25 cellular contexts compared by ENCODE assay signal in the genomic region with DNA sequence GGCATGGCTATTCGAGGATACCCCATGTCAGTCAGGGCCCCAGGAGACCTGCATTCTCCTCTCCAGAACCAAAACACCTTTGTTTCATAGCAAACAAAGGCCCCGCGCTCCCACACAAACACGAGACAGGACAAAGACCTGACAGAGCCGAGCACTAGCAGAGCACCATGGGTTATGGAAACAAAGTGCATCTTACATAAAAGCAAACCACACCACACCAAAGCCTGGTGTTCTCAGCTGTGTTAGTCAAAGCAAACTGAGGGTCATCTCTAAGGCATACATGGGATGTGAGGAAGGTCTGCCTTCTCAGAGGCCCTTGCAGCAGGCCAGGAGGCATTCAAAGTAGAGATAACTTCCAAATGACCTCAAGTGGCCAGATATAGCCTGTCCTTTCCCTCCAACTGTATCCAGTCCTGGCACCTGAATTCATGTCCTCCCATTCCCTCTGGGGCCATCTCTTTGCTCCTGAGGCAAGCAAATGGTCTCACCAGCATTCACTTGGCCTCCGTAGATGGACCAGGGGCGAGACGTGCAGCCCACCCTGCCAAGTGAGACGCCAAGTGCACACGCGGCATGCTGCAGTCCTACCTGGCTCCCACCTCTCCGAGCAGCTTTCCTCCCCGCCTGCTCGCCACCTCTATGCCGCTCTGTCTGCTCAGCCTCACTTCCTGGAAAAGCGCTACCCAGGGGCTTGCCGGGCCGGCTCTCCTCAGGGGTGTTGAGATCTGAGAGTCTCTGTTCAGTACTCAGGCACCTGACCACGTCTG. TPM values are rescaled to one million over a fixed set of nuclear protein-coding genes. Genes with fewer than 3 reads are reported as not detected.
DNase-seq lines count a peak whose midpoint lies in the region; ATAC-seq, FAIRE-seq and TF ChIP-seq lines count a peak whose summit lies in the region.
"Had no signal": no experiment of that assay in that cellular context is flagged by ENCODE, and none has a peak within 500 bp of the region (broad histone marks: within the 10 kb centered on the region; RNA-seq: fewer than 3 reads in every experiment).

No MANE protein-coding gene starts in this region.

- WGBS in HepG2 (ENCODE audit: low lambda C conversion rate), result 75% methylated on average over 19 of the region's 19 CpGs
- 92% methylated on average over 9 of the region's 19 CpGs for WGBS in right lobe of liver (ENCODE audit: insufficient coverage, low coverage, low lambda C conversion rate, missing lambda C conversion rate)
- 77 to 86% (median 83%) methylated on average over 19 of the region's 19 CpGs for WGBS in psoas muscle, 3 donors
- WGBS in urinary bladder, result 95% methylated on average over 19 of the region's 19 CpGs

- H3K79me2 ChIP-seq in HepG2 (ENCODE audit: insufficient read depth, low read length), result no peaks in the 10 kb centered on the region

- CTCF ChIA-PET in HepG2 (lab: Yijun Ruan, JAX; ENCODE audit: low intra/inter-chr PET ratio, low total read pairs), result interaction anchor here (2.7 kb wide), 1 partner anchor 27 kb away, joined by 9 read pairs; no protein-coding TSS in a partner anchor

- BruUV-seq in HepG2 (replicated peaks; lab: Mats Ljungman, UMichigan), result no TSS peak

- no peaks in the 10 kb centered on the region for H3K9me3 ChIP-seq in HepG2 (ENCODE audit: low read length)
- no peaks in the 10 kb centered on the region for H3K9me3 ChIP-seq in right lobe of liver
- no peaks in the 10 kb centered on the region for H3K9me3 ChIP-seq in right atrium auricular region
- no peaks in the 10 kb centered on the region for H3K9me3 ChIP-seq in psoas muscle
- H3K9me3 ChIP-seq: tibial artery had no signal

- DNase-seq in HepG2 (ENCODE audit: low spot score) (peak; percentile 89), right lobe of liver (no peak), right atrium auricular region (ENCODE audit: low spot score) (peak; percentile 55), psoas muscle (no peak), KBM-7 (no peak), T-helper 9 cell (no peak), DMS79 treated with DMSO at 0.1 percent for 48 hours (lab: John Stamatoyannopoulos, UW) (no peak)
- DNase-seq: activated CD4-positive, alpha-beta T cell treated with anti-CD3 and anti-CD28 coated beads, Interleukin-2, amount 50 U/mL, for 48 hours; activated effector memory CD4-positive, alpha-beta T cell treated with anti-CD3 and anti-CD28 coated beads, Interleukin-2, amount 50 U/mL, for 16 hours; AML-193; CD8-positive, alpha-beta T cell; dermis blood vessel endothelial cell; GF-D8; immature natural killer cell; MM.1S; NCI-H1436; NCI-H2171 treated with DMSO at 0.1 percent for 48 hours; NCI-H526 treated with DMSO at 0.1 percent for 48 hours; occipital lobe; RPMI8226; stimulated activated CD4-positive, alpha-beta T cell treated with anti-CD3 and anti-CD28 coated beads, Interleukin-1b, Interleukin-23, amount 100 ng/mL, for 48 hours; tibial artery had no signal

- H3K4me1 ChIP-seq in HepG2 (ENCODE audit: insufficient read depth, low read length) (peaks cover 73% of the 10 kb centered on the region), right lobe of liver (peaks cover 0 to 10% (median 3%) of the 10 kb centered on the region in 4 donors), right atrium auricular region (peaks cover 0 to 54% of the 10 kb centered on the region in 2 donors), psoas muscle (peaks cover 25% of the 10 kb centered on the region), urinary bladder (ENCODE audit: insufficient read depth) (peaks cover 3% of the 10 kb centered on the region)

- H4K20me1 ChIP-seq in HepG2 (ENCODE audit: insufficient read depth, low read length), result no peaks in the 10 kb centered on the region

- peak overlapping the region; percentile 12; the same call in 1 of the 2 replicates for H3K4me2 ChIP-seq in HepG2 (ENCODE audit: low read depth, low read length)

- ATAC-seq in HepG2, result peak; percentile 83
- ATAC-seq in right lobe of liver, result no peak
- peak; percentile 41 to 52 (median 50) for ATAC-seq in psoas muscle
- ATAC-seq: CD8-positive, alpha-beta T cell; SK-N-SH treated with all-trans-retinoic acid at 6 μM for 48 hours had no signal

- H3K27ac ChIP-seq in HepG2 (ENCODE audit: extremely low read length, insufficient read depth, low read length) (peak overlapping the region; percentile 60), right lobe of liver (peak overlapping the region in 1 of 3 donors; percentile 75), right atrium auricular region (peak overlapping the region; percentile 87 to 94), psoas muscle (peak overlapping the region; percentile 83), urinary bladder (ENCODE audit: low read depth) (peak overlapping the region; percentile 38)

- H3K36me3 ChIP-seq in HepG2 (replicated peaks in 1 of 2; ENCODE audit: control insufficient read depth in 1 of 2, insufficient read depth in 2 of 2, low read length in 2 of 2) (peaks cover 5 to 28% of the 10 kb centered on the region in 2 experiments), right lobe of liver (peaks cover 0 to 14% (median 6%) of the 10 kb centered on the region in 4 donors), right atrium auricular region (peaks cover 88% of the 10 kb centered on the region), psoas muscle (ENCODE audit: insufficient read depth in 1 of 2, low read depth in 1 of 2) (peaks cover 0 to 77% of the 10 kb centered on the region in 2 donors), urinary bladder (ENCODE audit: insufficient read depth) (no peaks in the 10 kb centered on the region)

- peak; percentile 93 for FAIRE-seq in HepG2 (lab: Jason Lieb, UNC)
- FAIRE-seq: bronchial epithelial cell had no signal

- intact Hi-C loops in HepG2 (cut with micrococcal nuclease; ENCODE audit: unreplicated experiment) (loop anchor here (2.0 kb wide), 1 partner anchor 27 kb away; no protein-coding TSS in a partner anchor), right lobe of liver (cut with DNase I) (no loop called here), psoas muscle (cut with DNase I) (no loop called here)

- no peak overlapping the region for H3K4me3 ChIP-seq in HepG2 (replicated peaks in 1 of 3; ENCODE audit: insufficient read depth in 1 of 3, low read depth in 2 of 3, low read length in 3 of 3)
- no peak overlapping the region for H3K4me3 ChIP-seq in right lobe of liver
- H3K4me3 ChIP-seq in right atrium auricular region, result no peak overlapping the region
- H3K4me3 ChIP-seq in psoas muscle, result no peak overlapping the region
- no peak overlapping the region for H3K4me3 ChIP-seq in urinary bladder (ENCODE audit: low read depth, low read length)
- H3K4me3 ChIP-seq: tibial artery had no signal

- in situ Hi-C loops in HepG2 (cut with HindIII; ENCODE audit: extremely low pct_ligation_motif_present, low pct_unique_long_range_greater_than_20kb), result no loop called here
- in situ Hi-C loops in KBM-7 (cut with MboI; ENCODE audit: low pct_unique_long_range_greater_than_20kb, low sequenced_read_pairs), result no loop called here

- TF ChIP-seq RAD21 in HepG2 (CRISPR knock-in tag; IDR thresholded peaks at IDR 0.05), result no peak

- TF ChIP-seq CTCF in HepG2 (CRISPR knock-in tag; IDR thresholded peaks at IDR 0.05) (no peak), right lobe of liver (IDR thresholded peaks at IDR 0.05) (no peak), right atrium auricular region (IDR thresholded peaks at IDR 0.05) (no peak), psoas muscle (IDR thresholded peaks at IDR 0.05) (no peak)

- peak overlapping the region; percentile 36 for H3K9ac ChIP-seq in HepG2 (ENCODE audit: insufficient read depth, low read depth, low read length)

- POLR2A ChIA-PET in HepG2 (lab: Yijun Ruan, JAX), result interaction anchor here (1.1 to 1.2 kb wide), 2 partner anchors 11 to 58 kb away, joined by 4 to 5 read pairs; no protein-coding TSS in a partner anchor

- H3K27me3 ChIP-seq in HepG2 (ENCODE audit: control insufficient read depth in 1 of 2, insufficient read depth in 2 of 2, low read length in 2 of 2), result no peaks in the 10 kb centered on the region
- no peaks in the 10 kb centered on the region for H3K27me3 ChIP-seq in right lobe of liver
- no peaks in the 10 kb centered on the region for H3K27me3 ChIP-seq in right atrium auricular region
- H3K27me3 ChIP-seq in psoas muscle (ENCODE audit: insufficient read depth in 3 of 3, low read length in 2 of 3), result no peaks in the 10 kb centered on the region
- H3K27me3 ChIP-seq: tibial artery had no signal

- TF ChIP-seq EP300 in HepG2 (IDR thresholded peaks at IDR 0.05; ENCODE audit: low read depth in 2 of 2, low read length in 2 of 2) (peak in 1 of 2 experiments; percentile 76; a peak in 2 of 4 replicates), HepG2 (CRISPR knock-in tag; IDR thresholded peaks at IDR 0.05; ENCODE audit: borderline replicate concordance) (peak; percentile 80; the same call in 1 of the 2 replicates)

- TF ChIP-seq POLR2A in HepG2 (IDR thresholded peaks at IDR 0.05; ENCODE audit: insufficient read depth in 1 of 2, low read depth in 2 of 2, low read length in 2 of 2) (no peak), right lobe of liver (IDR thresholded peaks at IDR 0.05) (no peak)

- H2AFZ ChIP-seq in HepG2 (ENCODE audit: low read length), result no peak overlapping the region

RNA-seq across cellular contexts. Expression of gene PDLIM1, which starts 45.3 kb away (rescaled TPM):
- 123 and 183 TPM in 2 replicates for total RNA-seq in HepG2 (2016; rRNA removed; fragmentation: Illumina TruSeq; extraction: Trizol)
- total RNA-seq in HepG2 (2016; cell fraction: cytosol; rRNA removed; fragmentation: Illumina TruSeq; extraction: Trizol; ENCODE audit: low read depth), result 60.3 and 60.8 TPM in 2 replicates
- total RNA-seq in HepG2 (2016; cell fraction: insoluble cytoplasmic fraction; rRNA removed; fragmentation: Illumina TruSeq; extraction: Trizol), result 116 and 166 TPM in 2 replicates
- 123 and 134 TPM in 2 replicates for total RNA-seq in HepG2 (2016; cell fraction: membrane; rRNA removed; fragmentation: Illumina TruSeq; extraction: Trizol)
- total RNA-seq in HepG2 (2016; cell fraction: nucleus; rRNA removed; fragmentation: Illumina TruSeq; extraction: Trizol), result 78.1 and 97.1 TPM in 2 replicates
- polyA plus RNA-seq in HepG2 (2011; rRNA removed), result 109 and 119 TPM in 2 replicates
- 149 and 160 TPM in 2 replicates for polyA plus RNA-seq in HepG2 (2011; cell fraction: cytosol; rRNA removed)
- 55.5 and 63.7 TPM in 2 replicates for polyA plus RNA-seq in HepG2 (2011; cell fraction: nucleus; rRNA removed)
- polyA plus RNA-seq in HepG2 (2012), result 173 and 180 TPM in 2 replicates
- 184 TPM in 2 replicates for polyA plus RNA-seq in HepG2 (2016; cell fraction: cytosol; fragmentation: Illumina TruSeq; extraction: Trizol; ENCODE audit: low read depth)
- 383 and 451 TPM in 2 replicates for polyA plus RNA-seq in HepG2 (2016; cell fraction: insoluble cytoplasmic fraction; fragmentation: Illumina TruSeq; extraction: Trizol; ENCODE audit: low read depth)
- polyA plus RNA-seq in HepG2 (2016; cell fraction: membrane; fragmentation: Illumina TruSeq; extraction: Trizol; ENCODE audit: low read depth), result 281 and 307 TPM in 2 replicates
- polyA plus RNA-seq in HepG2 (2016; cell fraction: nucleus; fragmentation: Illumina TruSeq; extraction: Trizol; ENCODE audit: insufficient read depth, low read depth), result 213 and 214 TPM in 2 replicates
- polyA minus RNA-seq in HepG2 (2011; rRNA and poly(A)+ RNA removed; ENCODE audit: low replicate concordance), result 16.6 and 146 TPM in 2 replicates
- polyA minus RNA-seq in HepG2 (2011; cell fraction: cytosol; rRNA and poly(A)+ RNA removed), result 132 and 136 TPM in 2 replicates
- polyA minus RNA-seq in HepG2 (2011; cell fraction: nucleus; rRNA and poly(A)+ RNA removed), result 53.7 and 70.4 TPM in 2 replicates
- total RNA-seq in right lobe of liver, result 100 to 1,000 TPM in 1 of 6 experiments, 10 to 100 TPM in 5; 63.9 to 105 (median 82.1) TPM
- total RNA-seq in right atrium auricular region, result 100 to 1,000 TPM; 126 to 130 TPM
- 100 to 1,000 TPM; 267 to 504 (median 329) TPM for total RNA-seq in psoas muscle
- polyA plus RNA-seq in psoas muscle, result 100 to 1,000 TPM in 2 of 3 donors, 10 to 100 TPM in 1; 97.3 to 493 (median 311) TPM
- total RNA-seq in urinary bladder, result 24.4 TPM
- 217 TPM for polyA plus RNA-seq in urinary bladder

Comparison
In these comparisons a context has a peak if more than half of its experiments do, and no peak if none do; other contexts are left out.
1. ATAC-seq: peak in HepG2 (single experiment) and psoas muscle (4 of 4); none in right lobe of liver (0 of 4).
2. DNase-seq: peak in HepG2 (single experiment) and right atrium auricular region (single experiment); none in right lobe of liver (0 of 3), psoas muscle (0 of 2), KBM-7 (single experiment), T-helper 9 cell (single experiment) and DMS79 treated with DMSO at 0.1 percent for 48 hours (single experiment).